2 cellular contexts compared by ENCODE assay signal in the genomic region with DNA sequence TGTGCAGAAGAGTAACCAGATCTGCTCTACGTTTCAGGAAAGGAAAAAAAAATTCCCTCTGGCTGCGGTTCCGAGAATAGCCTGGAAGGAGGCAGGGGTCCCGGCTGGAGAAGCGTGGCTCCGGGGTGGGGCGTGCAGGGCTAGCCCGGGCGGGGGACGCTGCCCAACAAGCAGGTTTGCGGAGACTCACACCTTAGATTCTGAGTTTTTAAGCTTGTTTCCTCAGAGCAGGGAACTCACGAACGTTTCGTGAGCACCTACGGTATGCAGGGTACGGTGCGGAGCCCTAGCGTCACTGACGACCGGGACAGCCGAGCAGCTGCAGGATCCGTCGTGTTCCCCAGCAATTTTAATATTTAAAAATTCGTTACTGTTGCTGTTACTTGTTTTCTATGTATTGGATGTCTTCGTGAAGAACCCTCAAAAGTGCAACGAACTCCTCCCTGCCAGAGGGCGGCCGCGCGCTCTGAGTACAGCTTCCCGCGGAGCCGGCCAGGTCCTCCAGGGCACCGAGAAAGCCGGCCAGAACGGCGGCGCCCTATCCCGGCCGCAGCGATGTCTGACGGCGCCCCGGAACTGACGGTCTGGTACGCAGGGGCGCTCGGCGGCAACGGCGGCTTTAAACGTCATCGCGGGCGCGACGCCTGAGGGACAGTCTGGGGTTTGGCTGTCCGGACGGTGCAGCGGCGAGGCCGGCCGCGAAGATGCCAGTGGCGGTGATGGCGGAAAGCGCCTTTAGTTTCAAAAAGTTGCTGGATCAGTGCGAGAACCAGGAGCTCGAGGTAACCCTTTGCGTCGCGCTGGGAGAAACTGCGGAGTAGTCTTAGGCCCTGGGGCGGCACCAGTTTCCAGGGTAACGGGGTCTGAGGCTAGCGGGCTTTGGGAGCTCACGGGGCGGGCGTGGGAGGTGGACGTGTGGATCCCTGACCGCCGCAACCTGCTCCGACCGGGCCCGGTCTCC.
A peak's percentile ranks its signal among the peaks of the same experiment; 100 is the strongest.
TF ChIP-seq lines count a peak whose summit lies in the region.

A gene (plus strand): TSS at position 629 of the 961 bp plus-strand sequence. CDS start 76 bp downstream, at position 705.

TF ChIP-seq in IMR-90, 13 proteins besides CTCF, POLR2A, EP300 and RAD21:
- no peak; the same call in 1 of the 2 replicates for TF ChIP-seq FOS (IDR thresholded peaks at IDR 0.05; ENCODE audit: low read depth, low read length)
- TF ChIP-seq MXI1 (IDR thresholded peaks at IDR 0.05; ENCODE audit: borderline replicate concordance, low read depth, low read length) = peak; percentile 81; the same call in 1 of the 2 replicates
- TF ChIP-seq MAZ (IDR thresholded peaks at IDR 0.05; ENCODE audit: borderline replicate concordance, low read depth, low read length) = peak; percentile 83
- TF ChIP-seq, protein P1, sequence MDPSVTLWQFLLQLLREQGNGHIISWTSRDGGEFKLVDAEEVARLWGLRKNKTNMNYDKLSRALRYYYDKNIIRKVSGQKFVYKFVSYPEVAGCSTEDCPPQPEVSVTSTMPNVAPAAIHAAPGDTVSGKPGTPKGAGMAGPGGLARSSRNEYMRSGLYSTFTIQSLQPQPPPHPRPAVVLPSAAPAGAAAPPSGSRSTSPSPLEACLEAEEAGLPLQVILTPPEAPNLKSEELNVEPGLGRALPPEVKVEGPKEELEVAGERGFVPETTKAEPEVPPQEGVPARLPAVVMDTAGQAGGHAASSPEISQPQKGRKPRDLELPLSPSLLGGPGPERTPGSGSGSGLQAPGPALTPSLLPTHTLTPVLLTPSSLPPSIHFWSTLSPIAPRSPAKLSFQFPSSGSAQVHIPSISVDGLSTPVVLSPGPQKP (IDR thresholded peaks at IDR 0.05; ENCODE audit: borderline replicate concordance, low read depth, low read length) = 0 out of 2 replicates have a peak, but pooled peaks have one; percentile 36

TF ChIP-seq in endothelial cell of umbilical vein, 7 proteins besides CTCF, POLR2A, EP300 and RAD21:
- TF ChIP-seq POLR2AphosphoS5 (IDR thresholded peaks at IDR 0.05; ENCODE audit: insufficient read depth, low read depth, low read length) = peak; percentile 95
- TF ChIP-seq GATA2 (IDR thresholded peaks at IDR 0.05; ENCODE audit: insufficient read depth, insufficient read length, low read depth, low read length) = no peak
